In the genomic region with DNA sequence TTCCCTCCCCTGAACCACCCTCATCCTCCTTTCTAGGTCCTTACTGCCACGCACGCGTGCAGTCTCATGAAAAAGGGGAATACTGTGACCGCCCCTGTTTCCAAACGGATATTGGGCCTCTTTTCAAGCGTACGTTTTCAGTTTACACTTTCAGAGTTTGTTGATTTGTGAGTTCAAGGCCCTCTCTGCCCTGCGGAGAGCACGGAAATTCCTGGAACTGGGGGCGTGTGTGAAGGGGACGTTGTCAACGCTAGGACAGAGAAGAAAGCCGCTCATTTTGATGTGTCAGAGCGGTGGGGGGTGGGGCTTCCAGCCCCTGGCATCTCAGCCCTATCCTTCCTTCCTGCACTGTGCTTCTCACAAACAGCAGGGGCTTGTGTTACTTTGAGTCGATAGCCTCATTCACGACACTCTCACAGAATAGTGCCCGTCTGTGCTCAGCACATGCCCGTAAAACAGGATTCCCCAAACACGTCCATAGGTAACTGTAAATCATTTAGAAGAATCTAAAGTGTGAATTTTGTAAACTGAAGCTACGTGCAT, we compare ENCODE assay signal across 1 cellular context.
TF ChIP-seq lines count a peak whose summit lies in the region.

No MANE protein-coding gene starts in this region.

TF ChIP-seq in HepG2, 621 proteins besides CTCF, POLR2A, EP300 and RAD21 (continued from another document and continues in another):
- TF ChIP-seq ZBTB10 (CRISPR knock-in tag; IDR thresholded peaks at IDR 0.05; ENCODE audit: borderline replicate concordance) (no peak), ZNF619 (CRISPR knock-in tag; IDR thresholded peaks at IDR 0.05) (no peak), SSRP1 (CRISPR knock-in tag; IDR thresholded peaks at IDR 0.05) (no peak; the same call in 1 of the 2 replicates), CREB3 (CRISPR knock-in tag; IDR thresholded peaks at IDR 0.05) (no peak), E2F5 (CRISPR knock-in tag; conservative IDR thresholded peaks at IDR 0.05) (no peak), ZNF513 (CRISPR knock-in tag; conservative IDR thresholded peaks at IDR 0.05) (no peak), ZSCAN12 (CRISPR knock-in tag; IDR thresholded peaks at IDR 0.05) (no peak), ZNF589 (CRISPR knock-in tag; conservative IDR thresholded peaks at IDR 0.05) (0 out of 2 replicates have a peak, but pooled peaks have one; percentile 59), ZNF281 (CRISPR knock-in tag; IDR thresholded peaks at IDR 0.05; ENCODE audit: borderline replicate concordance) (peak; percentile 83; the same call in 1 of the 2 replicates), RBAK (CRISPR knock-in tag; IDR thresholded peaks at IDR 0.05) (no peak), POLR2AphosphoS2 (IDR thresholded peaks at IDR 0.05; ENCODE audit: low read depth, low read length) (no peak), EED (CRISPR knock-in tag; IDR thresholded peaks at IDR 0.05) (no peak), SIN3A (IDR thresholded peaks at IDR 0.05; ENCODE audit: borderline replicate concordance, low read depth, low read length) (no peak), TCF7L2 (IDR thresholded peaks at IDR 0.05; ENCODE audit: low read depth, low read length) (no peak), AHDC1 (CRISPR knock-in tag; IDR thresholded peaks at IDR 0.05; ENCODE audit: borderline replicate concordance) (peak; percentile 97), RARG (CRISPR knock-in tag; IDR thresholded peaks at IDR 0.05; ENCODE audit: low read depth) (no peak), ZNF792 (CRISPR knock-in tag; IDR thresholded peaks at IDR 0.05) (peak; percentile 68; the same call in 1 of the 2 replicates), ZNF337 (CRISPR knock-in tag; IDR thresholded peaks at IDR 0.05; ENCODE audit: borderline replicate concordance, low read depth) (no peak), ZNF549 (CRISPR knock-in tag; IDR thresholded peaks at IDR 0.05) (no peak), TRIM24 (CRISPR knock-in tag; IDR thresholded peaks at IDR 0.05) (no peak), ZBTB4 (CRISPR knock-in tag; IDR thresholded peaks at IDR 0.05; ENCODE audit: borderline replicate concordance) (peak; percentile 99), SRSF9 (IDR thresholded peaks at IDR 0.05; ENCODE audit: borderline replicate concordance, insufficient read depth, low read depth, low read length, poor library complexity, severe bottlenecking) (no peak), HDAC2 (CRISPR knock-in tag; IDR thresholded peaks at IDR 0.05) (peak; percentile 71), PLRG1 (conservative IDR thresholded peaks at IDR 0.05) (no peak)
- TF ChIP-seq, protein P1, sequence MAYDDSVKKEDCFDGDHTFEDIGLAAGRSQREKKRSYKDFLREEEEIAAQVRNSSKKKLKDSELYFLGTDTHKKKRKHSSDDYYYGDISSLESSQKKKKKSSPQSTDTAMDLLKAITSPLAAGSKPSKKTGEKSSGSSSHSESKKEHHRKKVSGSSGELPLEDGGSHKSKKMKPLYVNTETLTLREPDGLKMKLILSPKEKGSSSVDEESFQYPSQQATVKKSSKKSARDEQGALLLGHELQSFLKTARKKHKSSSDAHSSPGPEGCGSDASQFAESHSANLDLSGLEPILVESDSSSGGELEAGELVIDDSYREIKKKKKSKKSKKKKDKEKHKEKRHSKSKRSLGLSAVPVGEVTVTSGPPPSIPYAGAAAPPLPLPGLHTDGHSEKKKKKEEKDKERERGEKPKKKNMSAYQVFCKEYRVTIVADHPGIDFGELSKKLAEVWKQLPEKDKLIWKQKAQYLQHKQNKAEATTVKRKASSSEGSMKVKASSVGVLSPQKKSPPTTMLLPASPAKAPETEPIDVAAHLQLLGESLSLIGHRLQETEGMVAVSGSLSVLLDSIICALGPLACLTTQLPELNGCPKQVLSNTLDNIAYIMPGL (CRISPR knock-in tag; IDR thresholded peaks at IDR 0.05; ENCODE audit: borderline replicate concordance in 1 of 2, low read depth in 1 of 2): 0 out of 4 replicates have a peak, but pooled peaks of 1 of the 2 experiments have one; percentile 47
- TF ChIP-seq, protein P2, sequence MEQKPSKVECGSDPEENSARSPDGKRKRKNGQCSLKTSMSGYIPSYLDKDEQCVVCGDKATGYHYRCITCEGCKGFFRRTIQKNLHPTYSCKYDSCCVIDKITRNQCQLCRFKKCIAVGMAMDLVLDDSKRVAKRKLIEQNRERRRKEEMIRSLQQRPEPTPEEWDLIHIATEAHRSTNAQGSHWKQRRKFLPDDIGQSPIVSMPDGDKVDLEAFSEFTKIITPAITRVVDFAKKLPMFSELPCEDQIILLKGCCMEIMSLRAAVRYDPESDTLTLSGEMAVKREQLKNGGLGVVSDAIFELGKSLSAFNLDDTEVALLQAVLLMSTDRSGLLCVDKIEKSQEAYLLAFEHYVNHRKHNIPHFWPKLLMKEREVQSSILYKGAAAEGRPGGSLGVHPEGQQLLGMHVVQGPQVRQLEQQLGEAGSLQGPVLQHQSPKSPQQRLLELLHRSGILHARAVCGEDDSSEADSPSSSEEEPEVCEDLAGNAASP (CRISPR knock-in tag; IDR thresholded peaks at IDR 0.05; ENCODE audit: borderline replicate concordance): peak; percentile 96; the same call in 1 of the 2 replicates
- TF ChIP-seq, protein P3, sequence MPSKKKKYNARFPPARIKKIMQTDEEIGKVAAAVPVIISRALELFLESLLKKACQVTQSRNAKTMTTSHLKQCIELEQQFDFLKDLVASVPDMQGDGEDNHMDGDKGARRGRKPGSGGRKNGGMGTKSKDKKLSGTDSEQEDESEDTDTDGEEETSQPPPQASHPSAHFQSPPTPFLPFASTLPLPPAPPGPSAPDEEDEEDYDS (CRISPR knock-in tag; IDR thresholded peaks at IDR 0.05): peak; percentile 87
- TF ChIP-seq, protein P4, sequence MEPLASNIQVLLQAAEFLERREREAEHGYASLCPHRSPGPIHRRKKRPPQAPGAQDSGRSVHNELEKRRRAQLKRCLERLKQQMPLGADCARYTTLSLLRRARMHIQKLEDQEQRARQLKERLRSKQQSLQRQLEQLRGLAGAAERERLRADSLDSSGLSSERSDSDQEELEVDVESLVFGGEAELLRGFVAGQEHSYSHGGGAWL (CRISPR knock-in tag; IDR thresholded peaks at IDR 0.05): no peak
